ENCODE assay signal across 19 cellular contexts in genomic region chr5:112116372-112116771, GRCh38.
A peak's percentile ranks its signal among the peaks of the same experiment; 100 is the strongest.
DNase-seq lines count a peak whose midpoint lies in the region; ATAC-seq and TF ChIP-seq lines count a peak whose summit lies in the region.
"Had no signal": no experiment of that assay in that cellular context is flagged by ENCODE, and none has a peak within 500 bp of the region (broad histone marks: within the 10 kb centered on the region; RNA-seq: fewer than 3 reads in every experiment).

No MANE protein-coding gene starts in this region.

- H4K20me1 ChIP-seq in MM.1S (ENCODE audit: insufficient read depth, low read length): no peaks in the 10 kb centered on the region

- DNase-seq in MM.1S (peak; percentile 51), NCI-H2227 (lab: John Stamatoyannopoulos, UW; ENCODE audit: unreplicated experiment) (no peak)
- no peak for DNase-seq in effector memory CD4-positive, alpha-beta T cell
- no peak for DNase-seq in NK-92 treated with Interleukin-12 subunit alpha and Interleukin-12 subunit beta, amount 100 ng/mL, for 24 hours (lab: John Stamatoyannopoulos, UW)
- DNase-seq: DMS153, GOT3, NCI-H2029, NCI-H82, uterus had no signal

- H3K27ac ChIP-seq in MM.1S (ENCODE audit: low read length): no peak overlapping the region
- no peak overlapping the region for H3K27ac ChIP-seq in effector memory CD4-positive, alpha-beta T cell (ENCODE audit: insufficient read depth, low read length, poor library complexity, severe bottlenecking)
- H3K27ac ChIP-seq: ascending aorta, HL-60, right atrium auricular region, uterus had no signal

- no peaks in the 10 kb centered on the region for H3K27me3 ChIP-seq in MM.1S (replicated peaks; ENCODE audit: insufficient read depth, low read length)
- no peaks in the 10 kb centered on the region for H3K27me3 ChIP-seq in effector memory CD4-positive, alpha-beta T cell (replicated peaks; ENCODE audit: control insufficient read depth, insufficient read depth, low read length, poor library complexity, severe bottlenecking)
- H3K27me3 ChIP-seq: ascending aorta, right atrium auricular region, uterus had no signal

- peaks cover 7% of the 10 kb centered on the region for H3K4me1 ChIP-seq in MM.1S (ENCODE audit: low read length)
- no peaks in the 10 kb centered on the region for H3K4me1 ChIP-seq in effector memory CD4-positive, alpha-beta T cell (ENCODE audit: control insufficient read depth, insufficient read depth, low read length, poor library complexity, severe bottlenecking)
- H3K4me1 ChIP-seq: ascending aorta, right atrium auricular region, uterus had no signal

- peak; percentile 59 for ATAC-seq in GM18508 (IDR thresholded peaks at IDR 0.05; ENCODE audit: insufficient read depth, unreplicated experiment)
- ATAC-seq in GM21381 (IDR thresholded peaks at IDR 0.05; ENCODE audit: unreplicated experiment): peak; percentile 66
- ATAC-seq in HG02938 (IDR thresholded peaks at IDR 0.05; ENCODE audit: unreplicated experiment): peak; percentile 71
- ATAC-seq in GM18520 (IDR thresholded peaks at IDR 0.05; ENCODE audit: unreplicated experiment): no peak
- ATAC-seq: natural killer cell treated with Interleukin-12 subunit alpha and Interleukin-12 subunit beta and Interleukin-15 and Interleukin-18, amount 100 ng/mL, for 72 hours; Right ventricle myocardium inferior had no signal

- H3K4me2 ChIP-seq in MM.1S (ENCODE audit: low read depth, low read length): 0 out of 2 replicates have a peak overlapping the region, but pooled peaks have one; percentile 0

- TF ChIP-seq CTCF in MM.1S (IDR thresholded peaks at IDR 0.05; ENCODE audit: low read length): no peak

- H3K4me3 ChIP-seq in MM.1S (ENCODE audit: low read length): no peak overlapping the region
- H3K4me3 ChIP-seq in effector memory CD4-positive, alpha-beta T cell (ENCODE audit: insufficient read depth, low read depth, low read length, poor library complexity, severe bottlenecking): no peak overlapping the region
- H3K4me3 ChIP-seq: ascending aorta, lung, right atrium auricular region, uterus had no signal

- no peaks in the 10 kb centered on the region for H3K9me3 ChIP-seq in MM.1S (replicated peaks; ENCODE audit: insufficient read depth, low read length)
- H3K9me3 ChIP-seq in effector memory CD4-positive, alpha-beta T cell (ENCODE audit: control insufficient read depth, low read length): no peaks in the 10 kb centered on the region
- H3K9me3 ChIP-seq: uterus had no signal

- H3F3A ChIP-seq in MM.1S (ENCODE audit: insufficient read depth, low read length): no peaks in the 10 kb centered on the region

- H2AFZ ChIP-seq in MM.1S (ENCODE audit: low read length): no peak overlapping the region

- no peaks in the 10 kb centered on the region for H3K9me2 ChIP-seq in MM.1S (replicated peaks; ENCODE audit: insufficient read depth, low read length)

- no peaks in the 10 kb centered on the region for H3K36me3 ChIP-seq in MM.1S (replicated peaks; ENCODE audit: insufficient read depth, low read length)
- no peaks in the 10 kb centered on the region for H3K36me3 ChIP-seq in effector memory CD4-positive, alpha-beta T cell (ENCODE audit: control insufficient read depth, insufficient read depth, low read length)
- H3K36me3 ChIP-seq: ascending aorta, right atrium auricular region, uterus had no signal

- H3K79me2 ChIP-seq in MM.1S (ENCODE audit: low read length): no peaks in the 10 kb centered on the region

- no peak overlapping the region for H3K9ac ChIP-seq in MM.1S (ENCODE audit: low read length)
